Comparison of ENCODE assay signal across 24 cellular contexts in the genomic region with DNA sequence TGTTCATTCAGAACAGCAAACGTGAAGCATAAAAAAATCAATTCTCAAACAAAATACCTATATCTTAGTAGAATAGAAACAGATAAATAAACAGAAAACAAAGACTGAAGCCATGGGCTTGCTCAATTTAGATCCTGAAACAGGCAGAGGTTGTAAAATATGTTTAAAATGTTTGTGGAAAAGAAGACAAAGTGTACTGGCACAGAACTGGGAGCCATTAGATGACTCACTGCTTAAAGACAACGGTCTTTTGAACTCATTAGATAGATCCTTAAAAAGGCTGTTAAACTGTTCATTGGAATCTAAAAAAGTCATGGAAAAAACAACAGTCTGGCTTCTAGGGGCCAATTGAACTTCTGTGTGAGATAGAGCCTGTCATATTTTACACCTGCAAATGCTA.
A peak's percentile ranks its signal among the peaks of the same experiment; 100 is the strongest.
DNase-seq lines count a peak whose midpoint lies in the region; ATAC-seq and TF ChIP-seq lines count a peak whose summit lies in the region.
"Had no signal": no experiment of that assay in that cellular context is flagged by ENCODE, and none has a peak within 500 bp of the region (broad histone marks: within the 10 kb centered on the region; RNA-seq: fewer than 3 reads in every experiment).

No MANE protein-coding gene starts in this region.

- no peak overlapping the region for H3K23ac ChIP-seq in mesenchymal stem cell (ENCODE audit: low read length in 2 of 2)

- POLR2A ChIA-PET in HEK293 (lab: Yijun Ruan, JAX), result no interaction called here

- DNase-seq in adipocyte (ENCODE audit: low read depth) (no peak), mesenchymal stem cell (peak; percentile 66), inferior parietal cortex (ENCODE audit: extremely low spot score) (no peak), NCI-H128 (lab: John Stamatoyannopoulos, UW; ENCODE audit: unreplicated experiment) (no peak), NCI-H2227 treated with DMSO at 0.1 percent for 48 hours (lab: John Stamatoyannopoulos, UW) (no peak)
- DNase-seq: activated CD4-positive, alpha-beta memory T cell treated with anti-CD3 and anti-CD28 coated beads for 36 hours; activated CD4-positive, CD25-positive, alpha-beta regulatory T cell; activated effector memory CD4-positive, alpha-beta T cell treated with anti-CD3 and anti-CD28 coated beads, Interleukin-2, amount 50 U/mL, for 16 hours; activated naive CD8-positive, alpha-beta T cell treated with anti-CD3 and anti-CD28 coated beads, Interleukin-2, amount 50 U/mL, for 24 hours; heart left ventricle; left colon; midbrain; NCI-H1048; NCI-H2081; NCI-H524 treated with DMSO at 0.1 percent for 48 hours; sigmoid colon; upper lobe of left lung had no signal

- H3K36me3 ChIP-seq in HEK293 (ENCODE audit: control insufficient read depth in 2 of 2, insufficient read depth in 1 of 2, low read length in 2 of 2), result no peaks in the 10 kb centered on the region
- H3K36me3 ChIP-seq in adipocyte (ENCODE audit: control insufficient read depth, insufficient read depth, low read length, severe bottlenecking), result no peaks in the 10 kb centered on the region
- no peaks in the 10 kb centered on the region for H3K36me3 ChIP-seq in mesenchymal stem cell (ENCODE audit: control insufficient read depth in 1 of 2, insufficient read depth in 2 of 2, low read depth in 1 of 2, low read length in 2 of 2)
- H3K36me3 ChIP-seq: heart left ventricle, sigmoid colon, upper lobe of left lung had no signal

- H2AFZ ChIP-seq in mesenchymal stem cell (ENCODE audit: low read depth, low read length), result no peak overlapping the region

- no peaks in the 10 kb centered on the region for H3K79me1 ChIP-seq in mesenchymal stem cell (replicated peaks; ENCODE audit: low read length, poor library complexity, severe bottlenecking)

- H3K4me3 ChIP-seq in HEK293 (ENCODE audit: low read depth, low read length) (no peak overlapping the region), adipocyte (ENCODE audit: low read length) (peak overlapping the region; percentile 25), mesenchymal stem cell (ENCODE audit: insufficient read depth in 1 of 2, low read depth in 1 of 2, low read length in 2 of 2) (no peak overlapping the region)
- H3K4me3 ChIP-seq: heart left ventricle, sigmoid colon, upper lobe of left lung had no signal

- H3K9me3 ChIP-seq in HEK293 (ENCODE audit: control insufficient read depth, insufficient read depth, low read depth, low read length), result no peaks in the 10 kb centered on the region
- H3K9me3 ChIP-seq in adipocyte (ENCODE audit: control insufficient read depth, low read length), result no peaks in the 10 kb centered on the region
- peaks cover 2% of the 10 kb centered on the region for H3K9me3 ChIP-seq in mesenchymal stem cell (ENCODE audit: control insufficient read depth, low read length)
- H3K9me3 ChIP-seq: sigmoid colon had no signal

- no peak overlapping the region for H3K14ac ChIP-seq in mesenchymal stem cell (ENCODE audit: low read length in 2 of 2)

- H2BK15ac ChIP-seq in mesenchymal stem cell (ENCODE audit: low read depth, poor library complexity, severe bottlenecking), result no peak overlapping the region

- H4K8ac ChIP-seq in mesenchymal stem cell (ENCODE audit: low read length), result no peak overlapping the region

- H3K4ac ChIP-seq in mesenchymal stem cell (ENCODE audit: low read depth in 1 of 2, low read length in 2 of 2), result no peak overlapping the region

- H3K27ac ChIP-seq in 22Rv1 (peak overlapping the region; percentile 26; the same call in 1 of the 2 replicates), HEK293 (ENCODE audit: extremely low read depth, low read depth, low read length) (no peak overlapping the region), mesenchymal stem cell (ENCODE audit: low read length, poor library complexity, severe bottlenecking) (no peak overlapping the region)
- H3K27ac ChIP-seq: C4-2B, heart left ventricle, KMS-11, RWPE1, sigmoid colon, upper lobe of left lung had no signal

- CTCF ChIA-PET in HEK293 (lab: Yijun Ruan, JAX), result no interaction called here

- H3K9ac ChIP-seq in adipocyte (ENCODE audit: low read length), result peak overlapping the region; percentile 25
- no peak overlapping the region for H3K9ac ChIP-seq in mesenchymal stem cell (ENCODE audit: low read length)
- H3K9ac ChIP-seq: KMS-11 had no signal

- H3K4me1 ChIP-seq in HEK293 (ENCODE audit: control insufficient read depth, insufficient read depth, low read length), result no peaks in the 10 kb centered on the region
- peaks cover 18% of the 10 kb centered on the region for H3K4me1 ChIP-seq in adipocyte (ENCODE audit: control insufficient read depth, insufficient read depth, low read length)
- H3K4me1 ChIP-seq in mesenchymal stem cell (ENCODE audit: control insufficient read depth, insufficient read depth, low read depth, low read length), result no peaks in the 10 kb centered on the region
- H3K4me1 ChIP-seq: heart left ventricle, upper lobe of left lung had no signal

- no peak for ATAC-seq in HG02588 (IDR thresholded peaks at IDR 0.05; ENCODE audit: unreplicated experiment)
- ATAC-seq: activated naive CD8-positive, alpha-beta T cell treated with anti-CD3 and anti-CD28 coated beads, Interleukin-2, amount 50 U/mL, for 24 hours; heart left ventricle; left colon; natural killer cell treated with Interleukin-12 subunit alpha and Interleukin-12 subunit beta and Interleukin-15 and Interleukin-18, amount 100 ng/mL, for 72 hours had no signal

- H3K27me3 ChIP-seq in adipocyte (replicated peaks; ENCODE audit: control insufficient read depth, insufficient read depth, low read length), result no peaks in the 10 kb centered on the region
- H3K27me3 ChIP-seq in mesenchymal stem cell (ENCODE audit: control insufficient read depth in 1 of 2, insufficient read depth in 1 of 2, low read length in 2 of 2), result no peaks in the 10 kb centered on the region
- H3K27me3 ChIP-seq: heart left ventricle, sigmoid colon, upper lobe of left lung had no signal

- H2BK120ac ChIP-seq in mesenchymal stem cell (ENCODE audit: low read depth, low read length), result no peak overlapping the region

- H2BK5ac ChIP-seq in mesenchymal stem cell (ENCODE audit: low read depth, low read length, poor library complexity, severe bottlenecking), result no peak overlapping the region

- no peak overlapping the region for H4K91ac ChIP-seq in mesenchymal stem cell (ENCODE audit: low read length)

- H2BK12ac ChIP-seq in mesenchymal stem cell (ENCODE audit: low read length in 2 of 2), result no peak overlapping the region

- H3K18ac ChIP-seq in mesenchymal stem cell (ENCODE audit: low read depth in 1 of 2, low read length in 2 of 2), result no peak overlapping the region

- no peak overlapping the region for H2AK5ac ChIP-seq in mesenchymal stem cell (ENCODE audit: low read length, severe bottlenecking)

- no peak for TF ChIP-seq CTCF in 22Rv1 (IDR thresholded peaks at IDR 0.05)
- no peak for TF ChIP-seq CTCF in HEK293 (tag by site-specific recombination; IDR thresholded peaks at IDR 0.05)

- no peak overlapping the region for H3K4me2 ChIP-seq in mesenchymal stem cell (ENCODE audit: low read length, poor library complexity, severe bottlenecking)
- H3K4me2 ChIP-seq: KMS-11 had no signal

- 0% methylated on average over 1 of the region's 2 CpGs for WGBS in mesenchymal stem cell

TF ChIP-seq in HEK293, 187 proteins besides CTCF, POLR2A, EP300 and RAD21:
- TF ChIP-seq KLF1 (tag by site-specific recombination; IDR thresholded peaks at IDR 0.05) (no peak), FEZF1 (tag by site-specific recombination; IDR thresholded peaks at IDR 0.05) (0 out of 2 replicates have a peak, but pooled peaks have one; percentile 9)
TF ChIP-seq in HEK293: peak in this region for 1.
